Comparison of ENCODE assay signal across 22 cellular contexts in genomic region chr17:80132906-80133625, GRCh38. TPM values are rescaled to one million over a fixed set of nuclear protein-coding genes. Genes with fewer than 3 reads are reported as not detected.
DNase-seq lines count a peak whose midpoint lies in the region; ATAC-seq and TF ChIP-seq lines count a peak whose summit lies in the region.
"Had no signal": no experiment of that assay in that cellular context is flagged by ENCODE, and none has a peak within 500 bp of the region (broad histone marks: within the 10 kb centered on the region; RNA-seq: fewer than 3 reads in every experiment).

No MANE protein-coding gene starts in this region.

- DNase-seq in activated CD4-positive, alpha-beta T cell treated with anti-CD3 and anti-CD28 coated beads for 36 hours = no peak
- no peak for DNase-seq in activated CD4-positive, alpha-beta T cell treated with anti-CD3 and anti-CD28 coated beads for 1 hour
- DNase-seq in Calu3 (no peak), mesenteric fat pad (ENCODE audit: low spot score) (peak; percentile 59), CD1c-positive myeloid dendritic cell (ENCODE audit: extremely low spot score) (no peak), NCI-H1694 treated with DMSO at 0.1 percent for 48 hours (lab: John Stamatoyannopoulos, UW) (no peak), A172 (ENCODE audit: low spot score) (no peak)
- DNase-seq: 8988T; activated CD4-positive, alpha-beta T cell treated with anti-CD3 and anti-CD28 coated beads for 4 hours; activated naive CD8-positive, alpha-beta T cell treated with anti-CD3 and anti-CD28 coated beads, Interleukin-2, amount 10 ng/mL, durations not matched to agents 7 days and 5 days; brain microvascular endothelial cell; EL; GM23248; kidney glomerular epithelial cell; NCI-H1092; NCI-H2029; spleen; stimulated activated CD4-positive, alpha-beta T cell treated with anti-CD3 and anti-CD28 coated beads, Interleukin-4, amount 100 ng/mL, for 1 hour; stomach; T-cell had no signal

- POLR2A ChIA-PET in activated CD4-positive, alpha-beta T cell treated with anti-CD3 and anti-CD28 coated beads for 36 hours (lab: Charles Lee) = interaction anchor here (0.6 to 2.1 kb wide), 3 partner anchors 8 to 13 kb away, joined by 3 to 12 read pairs (median 3); no protein-coding TSS in a partner anchor

- no peaks in the 10 kb centered on the region for H3K4me1 Mint-ChIP-seq in activated CD4-positive, alpha-beta T cell treated with anti-CD3 and anti-CD28 coated beads for 36 hours
- H3K4me1 Mint-ChIP-seq in Calu3 (ENCODE audit: low read depth, unreplicated experiment) = peaks cover 8% of the 10 kb centered on the region
- peaks cover 8% of the 10 kb centered on the region for H3K4me1 Mint-ChIP-seq in activated T-helper 17 cell treated with anti-CD3 and anti-CD28 coated beads, Interleukin-2, amount 50 U/mL, for 72 hours
- H3K4me1 Mint-ChIP-seq: T-cell had no signal

- H3K27ac Mint-ChIP-seq in activated CD4-positive, alpha-beta T cell treated with anti-CD3 and anti-CD28 coated beads for 36 hours = no peak overlapping the region
- peak overlapping the region; percentile 12 for H3K27ac Mint-ChIP-seq in Calu3 (ENCODE audit: unreplicated experiment)
- peak overlapping the region; percentile 54 for H3K27ac Mint-ChIP-seq in activated T-helper 17 cell treated with anti-CD3 and anti-CD28 coated beads, Interleukin-2, amount 50 U/mL, for 72 hours
- H3K27ac Mint-ChIP-seq: activated naive CD8-positive, alpha-beta T cell treated with anti-CD3 and anti-CD28 coated beads, Interleukin-2, amount 10 ng/mL, durations not matched to agents 7 days and 5 days had no signal

- H3K36me3 Mint-ChIP-seq in activated CD4-positive, alpha-beta T cell treated with anti-CD3 and anti-CD28 coated beads for 36 hours (ENCODE audit: low read depth) = peaks cover 44% of the 10 kb centered on the region
- peaks cover 48% of the 10 kb centered on the region for H3K36me3 Mint-ChIP-seq in Calu3 (ENCODE audit: insufficient read depth, unreplicated experiment)
- H3K36me3 Mint-ChIP-seq in activated T-helper 17 cell treated with anti-CD3 and anti-CD28 coated beads, Interleukin-2, amount 50 U/mL, for 72 hours (ENCODE audit: low read depth) = peaks cover 58% of the 10 kb centered on the region

- H3K4me3 Mint-ChIP-seq in activated CD4-positive, alpha-beta T cell treated with anti-CD3 and anti-CD28 coated beads for 36 hours = no peak overlapping the region
- no peak overlapping the region for H3K4me3 Mint-ChIP-seq in Calu3 (ENCODE audit: low read depth, unreplicated experiment)
- no peak overlapping the region for H3K4me3 Mint-ChIP-seq in activated T-helper 17 cell treated with anti-CD3 and anti-CD28 coated beads, Interleukin-2, amount 50 U/mL, for 72 hours
- H3K4me3 Mint-ChIP-seq: activated naive CD8-positive, alpha-beta T cell treated with anti-CD3 and anti-CD28 coated beads, Interleukin-2, amount 10 ng/mL, durations not matched to agents 7 days and 5 days; T-cell had no signal

- peaks cover 4% of the 10 kb centered on the region for H3K27me3 Mint-ChIP-seq in activated CD4-positive, alpha-beta T cell treated with anti-CD3 and anti-CD28 coated beads for 36 hours
- H3K27me3 Mint-ChIP-seq in Calu3 (ENCODE audit: unreplicated experiment) = peaks cover 11% of the 10 kb centered on the region
- no peaks in the 10 kb centered on the region for H3K27me3 Mint-ChIP-seq in activated T-helper 17 cell treated with anti-CD3 and anti-CD28 coated beads, Interleukin-2, amount 50 U/mL, for 72 hours

- CTCF ChIA-PET in activated CD4-positive, alpha-beta T cell treated with anti-CD3 and anti-CD28 coated beads for 36 hours (lab: Charles Lee) = interaction anchor here (0.5 to 1.1 kb wide), 3 partner anchors 125 to 412 kb away, joined by 3 to 4 read pairs (median 3); partner anchors contain the start of gene RPTOR
- CTCF ChIA-PET in Calu3 (lab: Charles Lee) = no interaction called here

- no peaks in the 10 kb centered on the region for H3K9me3 Mint-ChIP-seq in activated CD4-positive, alpha-beta T cell treated with anti-CD3 and anti-CD28 coated beads for 36 hours (ENCODE audit: low read depth)
- H3K9me3 Mint-ChIP-seq in Calu3 (ENCODE audit: low read depth, unreplicated experiment) = no peaks in the 10 kb centered on the region
- no peaks in the 10 kb centered on the region for H3K9me3 Mint-ChIP-seq in activated T-helper 17 cell treated with anti-CD3 and anti-CD28 coated beads, Interleukin-2, amount 50 U/mL, for 72 hours
- H3K9me3 Mint-ChIP-seq: activated naive CD8-positive, alpha-beta T cell treated with anti-CD3 and anti-CD28 coated beads, Interleukin-2, amount 10 ng/mL, durations not matched to agents 7 days and 5 days; T-cell had no signal

- no peak for TF ChIP-seq CTCF in Calu3 (IDR thresholded peaks at IDR 0.05; ENCODE audit: unreplicated experiment)

- intact Hi-C loops in activated CD4-positive, alpha-beta T cell treated with anti-CD3 and anti-CD28 coated beads for 36 hours (cut with DNase I, micrococcal nuclease) = no loop called here
- intact Hi-C loops in Calu3 (cut with micrococcal nuclease; ENCODE audit: unreplicated experiment) = no loop called here

- ATAC-seq in activated CD4-positive, alpha-beta T cell treated with anti-CD3 and anti-CD28 coated beads for 36 hours = peak; percentile 9
- ATAC-seq in activated T-helper 17 cell treated with anti-CD3 and anti-CD28 coated beads, Interleukin-2, amount 50 U/mL, for 72 hours (replicated peaks) = peak; percentile 31

- no TSS peak for BruUV-seq in Calu3 (replicated peaks; lab: Mats Ljungman, UMichigan)

RNA-seq across cellular contexts. Expression of gene EIF4A3, which starts 13.9 kb away (rescaled TPM):
- total RNA-seq in activated CD4-positive, alpha-beta T cell treated with anti-CD3 and anti-CD28 coated beads for 36 hours = 100 to 1,000 TPM; 103 to 141 TPM
- total RNA-seq in Calu3 (2022) (124 and 125 TPM in 2 replicates), mesenteric fat pad (92.0 TPM)
- 100 to 1,000 TPM; 141 to 182 TPM for total RNA-seq in activated T-helper 17 cell treated with anti-CD3 and anti-CD28 coated beads, Interleukin-2, amount 50 U/mL, for 72 hours
- total RNA-seq in A172 (2014; rRNA removed; shearing (Covaris generic)) = 157 and 184 TPM in 2 replicates

RNA-seq across cellular contexts. Expression of gene GAA, which starts 31.7 kb away (rescaled TPM):
- total RNA-seq in activated CD4-positive, alpha-beta T cell treated with anti-CD3 and anti-CD28 coated beads for 36 hours = 10 to 100 TPM; 28.4 to 32.8 TPM
- total RNA-seq in Calu3 (2022) (73.1 and 82.4 TPM in 2 replicates), mesenteric fat pad (61.4 TPM)
- 10 to 100 TPM; 15.0 to 33.0 TPM for total RNA-seq in activated T-helper 17 cell treated with anti-CD3 and anti-CD28 coated beads, Interleukin-2, amount 50 U/mL, for 72 hours
- total RNA-seq in A172 (2014; rRNA removed; shearing (Covaris generic)) = 81.7 and 84.8 TPM in 2 replicates

RNA-seq across cellular contexts. Expression of gene CARD14, which starts 36.8 kb away (rescaled TPM):
- not detected for total RNA-seq in activated CD4-positive, alpha-beta T cell treated with anti-CD3 and anti-CD28 coated beads for 36 hours
- total RNA-seq in Calu3 (2022) (5.9 and 7.4 TPM in 2 replicates), mesenteric fat pad (not detected)
- total RNA-seq in activated T-helper 17 cell treated with anti-CD3 and anti-CD28 coated beads, Interleukin-2, amount 50 U/mL, for 72 hours = not detected
- total RNA-seq in A172 (2014; rRNA removed; shearing (Covaris generic)) = 0.52 and 6.4 TPM in 2 replicates
- total RNA-seq: activated naive CD8-positive, alpha-beta T cell treated with anti-CD3 and anti-CD28 coated beads, Interleukin-2, amount 10 ng/mL, durations not matched to agents 7 days and 5 days; GM23248; LHCN-M2 had no signal
